Comparison of ENCODE assay signal across 8 cellular contexts in genomic region chr16:85735225-85735722, GRCh38. TPM values are rescaled to one million over a fixed set of nuclear protein-coding genes. Genes with fewer than 3 reads are reported as not detected.
DNase-seq lines count a peak whose midpoint lies in the region; ATAC-seq lines count a peak whose summit lies in the region.

No MANE protein-coding gene starts in this region.

- H3K36me3 ChIP-seq in Karpas-422 (ENCODE audit: insufficient read depth, low read length), result no peaks in the 10 kb centered on the region

- peak; percentile 85 for DNase-seq in activated CD8-positive, alpha-beta memory T cell treated with anti-CD3 and anti-CD28 coated beads, Interleukin-2, amount 10 ng/mL, durations not matched to agents 7 days and 5 days
- peak; percentile 18 for DNase-seq in stimulated activated CD8-positive, alpha-beta memory T cell treated with anti-CD3 and anti-CD28 coated beads, Interleukin-4, amount 100 ng/mL, for 24 hours (ENCODE audit: low read depth)
- DNase-seq in Karpas-422 (no peak), NCI-H82 (lab: John Stamatoyannopoulos, UW) (no peak), DMS153 (lab: John Stamatoyannopoulos, UW) (no peak), midbrain (lab: John Stamatoyannopoulos, UW) (no peak)

- peaks cover 5% of the 10 kb centered on the region for H3K27me3 Mint-ChIP-seq in activated CD8-positive, alpha-beta memory T cell treated with anti-CD3 and anti-CD28 coated beads, Interleukin-2, amount 10 ng/mL, durations not matched to agents 7 days and 5 days

- no peaks in the 10 kb centered on the region for H3K27me3 ChIP-seq in Karpas-422 (ENCODE audit: low read length)

- peaks cover 19% of the 10 kb centered on the region for H3K4me1 ChIP-seq in Karpas-422 (ENCODE audit: low read length)

- no peak overlapping the region for H3K4me2 ChIP-seq in Karpas-422 (ENCODE audit: low read depth, low read length, poor library complexity, severe bottlenecking)

- no peaks in the 10 kb centered on the region for H3K9me3 Mint-ChIP-seq in activated CD8-positive, alpha-beta memory T cell treated with anti-CD3 and anti-CD28 coated beads, Interleukin-2, amount 10 ng/mL, durations not matched to agents 7 days and 5 days (ENCODE audit: low read depth)

- H3K36me3 Mint-ChIP-seq in activated CD8-positive, alpha-beta memory T cell treated with anti-CD3 and anti-CD28 coated beads, Interleukin-2, amount 10 ng/mL, durations not matched to agents 7 days and 5 days, result no peaks in the 10 kb centered on the region

- no peaks in the 10 kb centered on the region for H3K9me3 ChIP-seq in Karpas-422 (ENCODE audit: low read length)

- H3K4me3 ChIP-seq in Karpas-422 (ENCODE audit: low read length), result no peak overlapping the region

- H2AFZ ChIP-seq in Karpas-422 (ENCODE audit: low read length), result no peak overlapping the region

- ATAC-seq in GM19372 (IDR thresholded peaks at IDR 0.05; ENCODE audit: low read depth, unreplicated experiment) (peak; percentile 84), HG03159 (IDR thresholded peaks at IDR 0.05; ENCODE audit: unreplicated experiment) (peak; percentile 82)
- peak; percentile 83 for ATAC-seq in activated CD8-positive, alpha-beta memory T cell treated with anti-CD3 and anti-CD28 coated beads, Interleukin-2, amount 10 ng/mL, durations not matched to agents 7 days and 5 days

- H3K27ac ChIP-seq in Karpas-422 (ENCODE audit: low read length), result no peak overlapping the region

- H3K9ac ChIP-seq in Karpas-422 (ENCODE audit: low read length), result no peak overlapping the region

- no peaks in the 10 kb centered on the region for H3K9me2 ChIP-seq in Karpas-422 (replicated peaks; ENCODE audit: insufficient read depth, low read length)

- H3K79me2 ChIP-seq in Karpas-422 (ENCODE audit: low read length), result no peaks in the 10 kb centered on the region

- peaks cover 28% of the 10 kb centered on the region for H4K20me1 ChIP-seq in Karpas-422 (ENCODE audit: insufficient read depth, low read depth, low read length)

- H3K4me1 Mint-ChIP-seq in activated CD8-positive, alpha-beta memory T cell treated with anti-CD3 and anti-CD28 coated beads, Interleukin-2, amount 10 ng/mL, durations not matched to agents 7 days and 5 days, result peaks cover 17% of the 10 kb centered on the region

- H3K4me3 Mint-ChIP-seq in activated CD8-positive, alpha-beta memory T cell treated with anti-CD3 and anti-CD28 coated beads, Interleukin-2, amount 10 ng/mL, durations not matched to agents 7 days and 5 days, result peak overlapping the region; percentile 26

- H3K27ac Mint-ChIP-seq in activated CD8-positive, alpha-beta memory T cell treated with anti-CD3 and anti-CD28 coated beads, Interleukin-2, amount 10 ng/mL, durations not matched to agents 7 days and 5 days, result peak overlapping the region; percentile 52

- CTCF ChIA-PET in activated CD8-positive, alpha-beta memory T cell treated with anti-CD3 and anti-CD28 coated beads, Interleukin-2, amount 10 ng/mL, durations not matched to agents 7 days and 5 days (lab: Charles Lee), result interaction anchor here (1.0 to 2.2 kb wide), 5 partner anchors 15 to 119 kb away, joined by 3 to 6 read pairs (median 3); no protein-coding TSS in a partner anchor

RNA-seq across cellular contexts. Expression of gene C16orf74, which starts 15.6 kb away (rescaled TPM):
- under 1 TPM; 0.23 to 0.41 TPM for total RNA-seq in activated CD8-positive, alpha-beta memory T cell treated with anti-CD3 and anti-CD28 coated beads, Interleukin-2, amount 10 ng/mL, durations not matched to agents 7 days and 5 days
- total RNA-seq in Karpas-422 (2014; rRNA removed; shearing (Covaris generic); ENCODE audit: low replicate concordance), result 13.3 and 24.5 TPM in 2 replicates

RNA-seq across cellular contexts. Expression of gene GINS2, which starts 46.5 kb away (rescaled TPM):
- total RNA-seq in activated CD8-positive, alpha-beta memory T cell treated with anti-CD3 and anti-CD28 coated beads, Interleukin-2, amount 10 ng/mL, durations not matched to agents 7 days and 5 days, result 10 to 100 TPM; 49.3 to 61.7 TPM
- 10.4 and 14.2 TPM in 2 replicates for total RNA-seq in Karpas-422 (2014; rRNA removed; shearing (Covaris generic); ENCODE audit: low replicate concordance)

Comparison
In these comparisons a context has a peak if more than half of its experiments do, and no peak if none do; other contexts are left out.
1. DNase-seq: peak in activated CD8-positive, alpha-beta memory T cell treated with anti-CD3 and anti-CD28 coated beads, Interleukin-2, amount 10 ng/mL, durations not matched to agents 7 days and 5 days (single experiment) and stimulated activated CD8-positive, alpha-beta memory T cell treated with anti-CD3 and anti-CD28 coated beads, Interleukin-4, amount 100 ng/mL, for 24 hours (single experiment); none in Karpas-422 (single experiment), NCI-H82 (single experiment), DMS153 (single experiment) and midbrain (single experiment).
2. RNA of gene C16orf74, which starts 15.6 kb away (total RNA-seq): 13.3 to 24.5 TPM in Karpas-422; 0.23 to 0.41 TPM in activated CD8-positive, alpha-beta memory T cell treated with anti-CD3 and anti-CD28 coated beads, Interleukin-2, amount 10 ng/mL, durations not matched to agents 7 days and 5 days; every median in the first group is over 10 times any median in the second.
3. Peak in every context shown above with its lines, with median percentiles within 50 percentile points of each other: ATAC-seq.